Comparison of ENCODE assay signal across 25 cellular contexts in genomic region chr19:29013325-29013724, GRCh38.
DNase-seq lines count a peak whose midpoint lies in the region; ATAC-seq, FAIRE-seq and TF ChIP-seq lines count a peak whose summit lies in the region.
"Had no signal": no experiment of that assay in that cellular context is flagged by ENCODE, and none has a peak within 500 bp of the region (broad histone marks: within the 10 kb centered on the region; RNA-seq: fewer than 3 reads in every experiment).

No MANE protein-coding gene starts in this region.

- TF ChIP-seq CTCF in GM23338 (conservative IDR thresholded peaks at IDR 0.05; ENCODE audit: low read depth in 2 of 2) (peak; percentile 39 to 40), K562 (IDR thresholded peaks at IDR 0.05 in 2 of 3, conservative IDR thresholded peaks at IDR 0.05 in 1 of 3; ENCODE audit: insufficient read depth in 2 of 3, low read depth in 1 of 3, low read length in 3 of 3) (0 out of 6 replicates have a peak, but pooled peaks of 1 of the 3 experiments have one; percentile 12)

- H3K9me3 Mint-ChIP-seq in GM23338 = no peaks in the 10 kb centered on the region
- H3K9me3 Mint-ChIP-seq: CD4-positive, alpha-beta T cell had no signal

- no peaks in the 10 kb centered on the region for H3K79me2 ChIP-seq in GM23338 (replicated peaks; ENCODE audit: insufficient read depth)
- H3K79me2 ChIP-seq in K562 (ENCODE audit: control insufficient read depth, insufficient read depth, low read length) = no peaks in the 10 kb centered on the region

- H3K4me1 ChIP-seq in GM23338 (ENCODE audit: insufficient read depth) (no peaks in the 10 kb centered on the region), K562 (replicated peaks in 1 of 2; ENCODE audit: control insufficient read depth in 2 of 2, insufficient read depth in 2 of 2, low read length in 2 of 2) (no peaks in the 10 kb centered on the region)
- H3K4me1 ChIP-seq: SJCRH30 had no signal

- no peak for TF ChIP-seq RAD21 in K562 (CRISPR knock-in tag; conservative IDR thresholded peaks at IDR 0.05 in 1 of 2, IDR thresholded peaks at IDR 0.05 in 1 of 2)

- H3K4me1 Mint-ChIP-seq in GM23338 = peaks cover 13% of the 10 kb centered on the region

- H3K9me1 ChIP-seq in K562 (ENCODE audit: control insufficient read depth, insufficient read depth, low read length) = no peaks in the 10 kb centered on the region

- no peaks in the 10 kb centered on the region for H3K9me3 ChIP-seq in K562 (replicated peaks; ENCODE audit: control insufficient read depth, insufficient read depth, low read depth, low read length)
- H3K9me3 ChIP-seq: BLaER1 treated with 17β-estradiol and CSF1 and Interleukin-3, amounts not matched to agents 10 nM and 100 nM; SJCRH30 had no signal

- ATAC-seq in GM23338 = peak; percentile 72
- peak; percentile 60; the same call in 1 of the 3 replicates for ATAC-seq in K562
- ATAC-seq: HepG2, PC-3 had no signal

- H3K36me3 ChIP-seq in GM23338 (ENCODE audit: insufficient read depth) = no peaks in the 10 kb centered on the region
- no peaks in the 10 kb centered on the region for H3K36me3 ChIP-seq in K562 (ENCODE audit: control insufficient read depth, insufficient read depth, low read length)
- H3K36me3 ChIP-seq: BLaER1 treated with 17β-estradiol and CSF1 and Interleukin-3, amounts not matched to agents 10 nM and 100 nM; SJCRH30 had no signal

- BruUV-seq in K562 (replicated peaks; lab: Mats Ljungman, UMichigan) = no TSS peak

- no peaks in the 10 kb centered on the region for H3K36me3 Mint-ChIP-seq in GM23338 (ENCODE audit: low read depth)

- no peak overlapping the region for H3K9ac ChIP-seq in K562 (ENCODE audit: insufficient read depth in 1 of 2, low read depth in 2 of 2, low read length in 2 of 2)
- H3K9ac ChIP-seq: BLaER1 treated with 17β-estradiol and CSF1 and Interleukin-3, amounts not matched to agents 10 nM and 100 nM had no signal

- H3K4me3 Mint-ChIP-seq in GM23338 = no peak overlapping the region
- H3K4me3 Mint-ChIP-seq: CD4-positive, alpha-beta T cell had no signal

- no peak for FAIRE-seq in K562 (lab: Jason Lieb, UNC)
- FAIRE-seq: A204.1, D721Med, GM18507, H54, HepG2 had no signal

- H4K20me1 ChIP-seq in GM23338 (replicated peaks; ENCODE audit: insufficient read depth) (no peaks in the 10 kb centered on the region), K562 (replicated peaks; ENCODE audit: control insufficient read depth, insufficient read depth, low read length) (no peaks in the 10 kb centered on the region)
- H4K20me1 ChIP-seq: BLaER1 treated with 17β-estradiol and CSF1 and Interleukin-3, amounts not matched to agents 10 nM and 100 nM had no signal

- H3K27ac Mint-ChIP-seq in GM23338 = no peak overlapping the region
- H3K27ac Mint-ChIP-seq: CD4-positive, alpha-beta T cell had no signal

- H3K4me2 ChIP-seq in GM23338 (no peak overlapping the region), K562 (ENCODE audit: insufficient read depth, low read length) (no peak overlapping the region)
- H3K4me2 ChIP-seq: BLaER1 treated with 17β-estradiol and CSF1 and Interleukin-3, amounts not matched to agents 10 nM and 100 nM had no signal

- H3K9me2 ChIP-seq in GM23338 (ENCODE audit: insufficient read depth) = no peaks in the 10 kb centered on the region

- WGBS in K562 (ENCODE audit: insufficient coverage, low coverage, missing lambda C conversion rate) = 2% methylated on average over 10 of the region's 10 CpGs

- H3K4me3 ChIP-seq in GM23338 = no peak overlapping the region
- H3K4me3 ChIP-seq in K562 = no peak overlapping the region
- H3K4me3 ChIP-seq: BLaER1 treated with 17β-estradiol and CSF1 and Interleukin-3, amounts not matched to agents 10 nM and 100 nM; SJCRH30 had no signal

- H3K27me3 ChIP-seq in GM23338 (ENCODE audit: insufficient read depth) (no peaks in the 10 kb centered on the region), K562 (ENCODE audit: control insufficient read depth in 2 of 2, insufficient read depth in 2 of 2, low read length in 2 of 2) (peaks cover 2 to 26% of the 10 kb centered on the region in 2 experiments; a peak in 4 of 5 replicates)

- no peak overlapping the region for H3K27ac ChIP-seq in GM23338 (ENCODE audit: low read depth)
- no peak overlapping the region for H3K27ac ChIP-seq in K562 (ENCODE audit: extremely low read depth, low read depth, low read length)
- H3K27ac ChIP-seq: BLaER1 treated with 17β-estradiol and CSF1 and Interleukin-3, amounts not matched to agents 10 nM and 100 nM; SJCRH30 had no signal

- intact Hi-C loops in K562 (cut with micrococcal nuclease) = no loop called here

- POLR2A ChIA-PET in K562 (lab: Yijun Ruan, JAX) = interaction anchor here (1.2 to 2.9 kb wide), 2 partner anchors 10 to 11 kb away, joined by 3 to 12 read pairs; no protein-coding TSS in a partner anchor

- H3K27me3 Mint-ChIP-seq in GM23338 (ENCODE audit: insufficient read depth, low read depth, poor library complexity) = peaks cover 13% of the 10 kb centered on the region

- CTCF ChIA-PET in K562 (lab: Yijun Ruan, JAX; ENCODE audit: low intra/inter-chr PET ratio) = no interaction called here

- DNase-seq in GM23338 (ENCODE audit: low spot score) = peak; percentile 53
- DNase-seq in K562 (ENCODE audit: extremely low read depth in 1 of 4, low spot score in 3 of 4) = peak in 1 of 4 experiments; percentile 14
- peak; percentile 45 for DNase-seq in iPS-NIHi11 (ENCODE audit: low spot score)
- DNase-seq in retina = peak; percentile 34
- no peak for DNase-seq in SKM-1 (lab: John Stamatoyannopoulos, UW; ENCODE audit: unreplicated experiment)
- no peak for DNase-seq in Kasumi-1 (lab: John Stamatoyannopoulos, UW)
- no peak for DNase-seq in AML-193 (lab: John Stamatoyannopoulos, UW)
- no peak for DNase-seq in NCI-H1105 (lab: John Stamatoyannopoulos, UW)
- DNase-seq: CD4-positive, alpha-beta T cell; MV-4-11; NCI-H1105 treated with DMSO at 0.1 percent for 48 hours; NCI-H146; NCI-H1930; NCI-H2107; NCI-H446; NCI-H526; NK-92 treated with Interleukin-12 subunit alpha and Interleukin-12 subunit beta, amount 100 ng/mL, for 24 hours; PC-3; SJCRH30 had no signal

- in situ Hi-C loops in K562 (cut with MboI) = no loop called here

- no peak for TF ChIP-seq POLR2A in K562 (conservative IDR thresholded peaks at IDR 0.05)

- H3F3A ChIP-seq in GM23338 (replicated peaks; ENCODE audit: low read depth) = no peaks in the 10 kb centered on the region

- H2AFZ ChIP-seq in GM23338 = no peak overlapping the region
- H2AFZ ChIP-seq in K562 (ENCODE audit: low read depth, low read length) = no peak overlapping the region

- TF ChIP-seq EP300 in K562 (IDR thresholded peaks at IDR 0.05; ENCODE audit: low read length) = no peak

TF ChIP-seq in GM23338, 12 proteins besides CTCF, POLR2A, EP300 and RAD21:
- TF ChIP-seq STAT1 (IDR thresholded peaks at IDR 0.05; ENCODE audit: unreplicated experiment) (no peak), NANOG (IDR thresholded peaks at IDR 0.05; ENCODE audit: borderline replicate concordance) (no peak), POLR2AphosphoS5 (IDR thresholded peaks at IDR 0.05; ENCODE audit: low read depth) (no peak), ZNF331 (CRISPR knock-in tag; IDR thresholded peaks at IDR 0.05; ENCODE audit: low read depth) (no peak)
TF ChIP-seq in GM23338: peak in this region for 0.

TF ChIP-seq in K562, 482 proteins besides CTCF, POLR2A, EP300 and RAD21 (continues in another document):
- TF ChIP-seq ATF7 (IDR thresholded peaks at IDR 0.05) (no peak), ZNF140 (CRISPR knock-in tag; IDR thresholded peaks at IDR 0.05) (no peak), NCOR1 (IDR thresholded peaks at IDR 0.05) (no peak), SRSF3 (IDR thresholded peaks at IDR 0.05; ENCODE audit: insufficient read depth, low read length) (no peak), POLR2AphosphoS2 (IDR thresholded peaks at IDR 0.05; ENCODE audit: low read length) (no peak), CLOCK (CRISPR knock-in tag; IDR thresholded peaks at IDR 0.05; ENCODE audit: borderline replicate concordance) (no peak), STAT6 (CRISPR knock-in tag; IDR thresholded peaks at IDR 0.05) (no peak)

Comparison
In these comparisons a context has a peak if more than half of its experiments do, and no peak if none do; other contexts are left out.
1. DNase-seq: peak in GM23338 (single experiment), iPS-NIHi11 (single experiment) and retina (single experiment); none in SKM-1 (single experiment), Kasumi-1 (0 of 2), AML-193 (0 of 2) and NCI-H1105 (single experiment).